In the genomic region with DNA sequence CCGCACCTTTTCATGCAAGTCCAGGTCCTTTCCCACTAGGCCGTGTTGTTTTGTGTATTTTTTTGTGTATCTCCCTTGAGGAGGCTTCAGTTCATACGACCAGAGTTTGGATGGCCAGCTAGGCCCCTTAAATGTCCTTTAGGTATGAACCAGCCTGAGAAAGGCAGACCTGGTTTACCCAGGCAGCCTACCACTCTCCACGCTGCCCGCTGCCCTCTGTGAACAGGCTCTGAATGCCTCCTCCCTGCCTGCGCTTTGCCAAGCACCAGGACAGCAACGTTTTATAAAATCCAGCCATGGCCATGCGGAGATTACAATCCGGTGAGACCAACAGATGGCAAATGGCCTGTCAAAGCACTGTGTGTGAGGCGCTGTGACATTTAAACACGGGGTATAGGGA, we compare ENCODE assay signal across 8 cellular contexts. TPM values are rescaled to one million over a fixed set of nuclear protein-coding genes. Genes with fewer than 3 reads are reported as not detected.
DNase-seq lines count a peak whose midpoint lies in the region; ATAC-seq and TF ChIP-seq lines count a peak whose summit lies in the region.

No MANE protein-coding gene starts in this region.

- TF ChIP-seq CTCF in GM10248 (IDR thresholded peaks at IDR 0.05; ENCODE audit: control extremely low read depth, extremely low read depth, low read depth, missing control alignments), result no peak
- TF ChIP-seq CTCF in RWPE2 (IDR thresholded peaks at IDR 0.05; ENCODE audit: poor library complexity, severe bottlenecking), result no peak
- no peak for TF ChIP-seq CTCF in esophagus squamous epithelium (IDR thresholded peaks at IDR 0.05)
- TF ChIP-seq CTCF in retinal pigment epithelial cell (conservative IDR thresholded peaks at IDR 0.05; ENCODE audit: low read depth, low read length), result no peak

- CTCF ChIA-PET in GM10248 (lab: Yijun Ruan, JAX), result interaction anchor here (0.6 to 4.8 kb wide), 28 partner anchors 9 to 687 kb away, joined by 3 to 33 read pairs (median 4); partner anchors contain the start of genes FAF2 and TSPAN17

- peaks cover 54% of the 10 kb centered on the region for H3K4me1 ChIP-seq in RWPE2 (ENCODE audit: insufficient read depth, poor library complexity, severe bottlenecking)
- peaks cover 34 to 56% (median 40%) of the 10 kb centered on the region in 3 donors for H3K4me1 ChIP-seq in esophagus squamous epithelium

- ATAC-seq in RWPE2 (ENCODE audit: low read depth), result no peak
- ATAC-seq in HG02938 (IDR thresholded peaks at IDR 0.05; ENCODE audit: unreplicated experiment), result no peak
- no peak for ATAC-seq in esophagus mucosa
- ATAC-seq in HG03378 (IDR thresholded peaks at IDR 0.05; ENCODE audit: unreplicated experiment), result no peak
- no peak for ATAC-seq in HG02884 (IDR thresholded peaks at IDR 0.05; ENCODE audit: unreplicated experiment)

- TF ChIP-seq POLR2A in esophagus squamous epithelium (IDR thresholded peaks at IDR 0.05), result no peak

- H3K27ac ChIP-seq in RWPE2 (ENCODE audit: poor library complexity, severe bottlenecking) (peak overlapping the region; percentile 94), esophagus squamous epithelium (peak overlapping the region; percentile 80 to 99 (median 95))

- DNase-seq in GM10248 (ENCODE audit: extremely low spot score), result peak; percentile 9
- no peak for DNase-seq in RWPE2 (ENCODE audit: low spot score)
- no peak for DNase-seq in esophagus squamous epithelium (lab: John Stamatoyannopoulos, UW)
- DNase-seq in retinal pigment epithelial cell (ENCODE audit: low read depth), result no peak

- H3K4me3 ChIP-seq in RWPE2 (ENCODE audit: severe bottlenecking) (no peak overlapping the region), esophagus squamous epithelium (peak overlapping the region; percentile 77 to 98 (median 90)), retinal pigment epithelial cell (ENCODE audit: low read length) (peak overlapping the region; percentile 27)

- POLR2A ChIA-PET in GM10248 (lab: Yijun Ruan, JAX), result no interaction called here

- H3K36me3 ChIP-seq in RWPE2 (ENCODE audit: low read depth), result peaks cover 13% of the 10 kb centered on the region
- peaks cover 0 to 3% (median 0%) of the 10 kb centered on the region in 3 donors for H3K36me3 ChIP-seq in esophagus squamous epithelium

- H3K27me3 ChIP-seq in RWPE2 (ENCODE audit: insufficient read depth, poor library complexity, severe bottlenecking), result no peaks in the 10 kb centered on the region
- H3K27me3 ChIP-seq in esophagus squamous epithelium, result peaks cover 0 to 7% (median 0%) of the 10 kb centered on the region in 4 donors

- WGBS in esophagus squamous epithelium, 2 donors, result 66 to 74% methylated on average over 11 of the region's 11 CpGs

- intact Hi-C loops in esophagus squamous epithelium (cut with DNase I), result loop anchor here (10.0 kb wide), 1 partner anchor 118 kb away; the partner anchor contains the start of gene RNF44

- H3K9me3 ChIP-seq in RWPE2 (ENCODE audit: severe bottlenecking) (no peaks in the 10 kb centered on the region), esophagus squamous epithelium (no peaks in the 10 kb centered on the region)

RNA-seq across cellular contexts. Expression of gene CLTB, which starts 0.6 kb away (rescaled TPM):
- 100 to 1,000 TPM; 347 to 732 (median 444) TPM for total RNA-seq in esophagus squamous epithelium
- 266 TPM for total RNA-seq in esophagus mucosa

RNA-seq across cellular contexts. Expression of gene HIGD2A, which starts 28.4 kb away (rescaled TPM):
- 100 to 1,000 TPM in 2 of 4 donors, 10 to 100 TPM in 2; 77.2 to 122 (median 90.3) TPM for total RNA-seq in esophagus squamous epithelium
- 101 TPM for total RNA-seq in esophagus mucosa

RNA-seq across cellular contexts. Expression of gene NOP16, which starts 28.6 kb away (rescaled TPM):
- total RNA-seq in esophagus squamous epithelium (10 to 100 TPM; 19.9 to 38.0 (median 30.9) TPM), esophagus mucosa (39.5 TPM)

RNA-seq across cellular contexts. Expression of gene FAF2, which starts 31.2 kb away (rescaled TPM):
- total RNA-seq in esophagus squamous epithelium, result 10 to 100 TPM; 18.5 to 27.0 (median 24.7) TPM
- 24.2 TPM for total RNA-seq in esophagus mucosa

RNA-seq across cellular contexts. Expression of gene ARL10, which starts 51.7 kb away (rescaled TPM):
- total RNA-seq in esophagus squamous epithelium, result 10 to 100 TPM in 1 of 4 donors, 1 to 10 TPM in 3; 2.4 to 10.1 (median 6.3) TPM
- total RNA-seq in esophagus mucosa, result 4.2 TPM
